Comparison of ENCODE assay signal across 8 cellular contexts in the genomic region with DNA sequence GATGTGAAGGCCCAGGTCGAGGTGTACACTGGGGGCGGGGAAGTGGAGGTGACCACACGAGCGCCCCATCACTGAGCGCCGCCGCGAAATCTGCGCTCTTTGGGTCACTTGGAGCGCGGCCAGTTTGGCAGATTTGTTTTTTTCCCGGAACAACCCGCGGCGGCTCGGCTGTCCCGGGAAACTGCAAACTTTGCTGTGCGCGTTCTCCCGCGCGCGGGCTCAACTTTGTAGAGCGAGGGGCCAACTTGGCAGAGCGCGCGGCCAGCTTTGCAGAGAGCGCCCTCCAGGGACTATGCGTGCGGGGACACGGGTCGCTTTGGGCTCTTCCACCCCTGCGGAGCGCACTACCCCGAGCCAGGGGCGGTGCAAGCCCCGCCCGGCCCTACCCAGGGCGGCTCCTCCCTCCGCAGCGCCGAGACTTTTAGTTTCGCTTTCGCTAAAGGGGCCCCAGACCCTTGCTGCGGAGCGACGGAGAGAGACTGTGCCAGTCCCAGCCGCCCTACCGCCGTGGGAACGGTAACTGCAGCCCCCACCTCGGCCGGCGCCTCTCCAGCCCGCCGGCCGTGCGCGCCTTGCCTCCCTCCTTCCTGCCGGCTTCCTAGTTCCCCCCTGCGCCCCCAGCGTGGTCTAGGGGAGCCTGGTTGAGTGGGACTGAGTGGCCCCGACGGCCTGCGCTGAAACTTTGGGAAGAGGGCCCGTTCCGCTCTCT. TPM values are rescaled to one million over a fixed set of nuclear protein-coding genes. Genes with fewer than 3 reads are reported as not detected.
DNase-seq lines count a peak whose midpoint lies in the region; ATAC-seq and TF ChIP-seq lines count a peak whose summit lies in the region.

A gene (plus strand): TSS at position 450 of the 709 bp plus-strand sequence. CDS start 17,582 bp downstream, outside the sequence.

- H3K4me2 ChIP-seq in DOHH2 (ENCODE audit: low read length): peak within 1 kb of the TSS; percentile 100

- H3K79me2 ChIP-seq in DOHH2 (ENCODE audit: control insufficient read depth, low read length): peaks cover 9% of the 10 kb centered on the region

- DNase-seq in HuH-7.5 (ENCODE audit: low spot score) (peak; percentile 65), SJCRH30 (peak; percentile 89 to 90), foreskin keratinocyte (peak; percentile 50 to 71)
- peak; percentile 75 for DNase-seq in activated gamma-delta T cell treated with anti-CD3 and anti-CD28 coated beads, Interleukin-2, amount 50 U/mL, for 16 hours (ENCODE audit: low read depth)

- no peaks in the 10 kb centered on the region for H3K9me2 ChIP-seq in DOHH2 (replicated peaks; ENCODE audit: control insufficient read depth, low read length)

- 0 out of 2 replicates have a peak, but pooled peaks cover 4% of the 10 kb centered on the region for H3F3A ChIP-seq in DOHH2 (ENCODE audit: control insufficient read depth, insufficient read depth)

- H3K4me1 ChIP-seq in DOHH2 (ENCODE audit: control insufficient read depth, low read length) (peaks cover 24% of the 10 kb centered on the region), SJCRH30 (peaks cover 3% of the 10 kb centered on the region; the same call in 1 of the 2 replicates), foreskin keratinocyte (no peaks in the 10 kb centered on the region), neuron (ENCODE audit: insufficient read depth, low read length) (peaks cover 7% of the 10 kb centered on the region), subcutaneous abdominal adipose tissue (ENCODE audit: control insufficient read depth in 5 of 5, insufficient read depth in 5 of 5, low read length in 5 of 5) (peaks cover 4 to 34% (median 21%) of the 10 kb centered on the region in 5 donors)

- H3K9me3 ChIP-seq in DOHH2 (ENCODE audit: control insufficient read depth, insufficient read depth, low read length) (no peaks in the 10 kb centered on the region), SJCRH30 (replicated peaks) (0 out of 2 replicates have a peak, but pooled peaks cover 6% of the 10 kb centered on the region), neuron (ENCODE audit: low read length) (peaks cover 1% of the 10 kb centered on the region), subcutaneous abdominal adipose tissue (ENCODE audit: control insufficient read depth in 5 of 5, low read length in 5 of 5) (no peaks in the 10 kb centered on the region)

- H3K36me3 ChIP-seq in DOHH2 (ENCODE audit: control insufficient read depth, low read length) (no peaks in the 10 kb centered on the region), SJCRH30 (peaks cover 2% of the 10 kb centered on the region; the same call in 1 of the 2 replicates), neuron (ENCODE audit: insufficient read depth, low read length) (peaks cover 3% of the 10 kb centered on the region), subcutaneous abdominal adipose tissue (ENCODE audit: control insufficient read depth in 5 of 5, insufficient read depth in 5 of 5, low read length in 5 of 5) (peaks cover 0 to 6% (median 0%) of the 10 kb centered on the region in 5 donors)

- peaks cover 11% of the 10 kb centered on the region for H3K27me3 ChIP-seq in DOHH2 (ENCODE audit: control insufficient read depth, low read length)
- no peaks in the 10 kb centered on the region for H3K27me3 ChIP-seq in SJCRH30
- H3K27me3 ChIP-seq in foreskin keratinocyte: no peaks in the 10 kb centered on the region
- H3K27me3 ChIP-seq in neuron (ENCODE audit: insufficient read depth, low read length): no peaks in the 10 kb centered on the region
- H3K27me3 ChIP-seq in subcutaneous abdominal adipose tissue (ENCODE audit: control insufficient read depth in 5 of 5, insufficient read depth in 4 of 5, low read length in 5 of 5): no peaks in the 10 kb centered on the region

- H3K9ac ChIP-seq in subcutaneous abdominal adipose tissue (ENCODE audit: low read length in 5 of 5): peak within 1 kb of the TSS; percentile 99 to 100 (median 99)

- TF ChIP-seq CTCF in DOHH2 (IDR thresholded peaks at IDR 0.05; ENCODE audit: low read depth, low read length, poor library complexity, severe bottlenecking) (peak; percentile 19), foreskin keratinocyte (conservative IDR thresholded peaks at IDR 0.05) (peak; percentile 59)

- ATAC-seq in GM21526 (IDR thresholded peaks at IDR 0.05; ENCODE audit: low FRiP score, unreplicated experiment) (peak; percentile 66), foreskin keratinocyte (peak; percentile 85)

- peak within 1 kb of the TSS; percentile 100 for H2AFZ ChIP-seq in neuron (ENCODE audit: low read depth, low read length)

- H4K20me1 ChIP-seq in DOHH2 (ENCODE audit: control insufficient read depth, insufficient read depth, low read depth, low read length): no peaks in the 10 kb centered on the region

- H3K27ac ChIP-seq in DOHH2 (ENCODE audit: low read depth, low read length) (peak within 1 kb of the TSS; percentile 23; the same call in 1 of the 2 replicates), SJCRH30 (peak within 1 kb of the TSS; percentile 82), foreskin keratinocyte (peak within 1 kb of the TSS; percentile 87), subcutaneous abdominal adipose tissue (ENCODE audit: low read depth, low read length) (peak within 1 kb of the TSS; percentile 100)

- H3K4me3 ChIP-seq in DOHH2 (ENCODE audit: low read length) (peak within 1 kb of the TSS; percentile 100), SJCRH30 (peak within 1 kb of the TSS; percentile 83), neuron (ENCODE audit: low read length) (peak within 1 kb of the TSS; percentile 84), subcutaneous abdominal adipose tissue (ENCODE audit: low read depth in 1 of 5, low read length in 5 of 5) (peak within 1 kb of the TSS; percentile 85 to 98 (median 95))

RNA-seq across cellular contexts. Expression of the gene that starts here (rescaled TPM):
- 35.4 and 38.1 TPM in 2 replicates for total RNA-seq in SJCRH30 (2014; rRNA removed; shearing (Covaris generic))
- 24.8 and 31.8 TPM in 2 replicates for total RNA-seq in foreskin keratinocyte
- polyA plus RNA-seq in foreskin keratinocyte: 15.2 and 17.2 TPM in 2 replicates

Comparison
In these comparisons a context has a peak if more than half of its experiments do, and no peak if none do; other contexts are left out.
1. Peak in every context shown above with its lines: DNase-seq, ATAC-seq, H3K4me3 ChIP-seq and H3K27ac ChIP-seq.
2. H3K27ac ChIP-seq: peak in every context shown above with its lines; median percentile 100 in subcutaneous abdominal adipose tissue; 87 in foreskin keratinocyte; 82 in SJCRH30; 23 in DOHH2.